In genomic region chr15:82108489-82109078, GRCh38 we compare ENCODE assay signal across 8 cellular contexts.
DNase-seq lines count a peak whose midpoint lies in the region; ATAC-seq, FAIRE-seq and TF ChIP-seq lines count a peak whose summit lies in the region.

No MANE protein-coding gene starts in this region.

- H3F3A ChIP-seq in GM23338 (replicated peaks; ENCODE audit: low read depth) (0 out of 2 replicates have a peak, but pooled peaks cover under 1% of the 10 kb centered on the region), Loucy (ENCODE audit: low read depth) (no peaks in the 10 kb centered on the region)

- H2AFZ ChIP-seq in GM23338 (peak overlapping the region; percentile 91), Loucy (ENCODE audit: low read length) (0 out of 2 replicates have a peak overlapping the region, but pooled peaks have one; percentile 24)

- H3K4me1 ChIP-seq in GM23338 (ENCODE audit: insufficient read depth) (no peaks in the 10 kb centered on the region), Loucy (ENCODE audit: insufficient read depth, low read length, poor library complexity, severe bottlenecking) (no peaks in the 10 kb centered on the region), kidney (ENCODE audit: control insufficient read depth in 1 of 2, insufficient read depth in 1 of 2, low read depth in 1 of 2, low read length in 2 of 2) (no peaks in the 10 kb centered on the region)

- intact Hi-C loops in kidney (cut with DNase I) = no loop called here

- H3K4me3 ChIP-seq in GM23338 (no peak overlapping the region), Loucy (ENCODE audit: low read length, poor library complexity, severe bottlenecking) (no peak overlapping the region), astrocyte of the spinal cord (ENCODE audit: low read depth, low read length) (no peak overlapping the region), kidney (ENCODE audit: low read length in 2 of 2) (no peak overlapping the region)

- H3K27me3 ChIP-seq in GM23338 (ENCODE audit: insufficient read depth) (no peaks in the 10 kb centered on the region), Loucy (ENCODE audit: insufficient read depth, low read length, poor library complexity, severe bottlenecking) (no peaks in the 10 kb centered on the region)

- peak; percentile 92 for ATAC-seq in GM23338
- no peak for ATAC-seq in HG03469 (IDR thresholded peaks at IDR 0.05; ENCODE audit: unreplicated experiment)

- no peak overlapping the region for H3K4me2 ChIP-seq in GM23338
- no peak overlapping the region for H3K4me2 ChIP-seq in Loucy (ENCODE audit: low read depth, low read length, poor library complexity, severe bottlenecking)

- H3K4me1 Mint-ChIP-seq in GM23338 = peaks cover 3% of the 10 kb centered on the region; the same call in 2 of the 3 replicates

- no peak for FAIRE-seq in kidney (lab: Jason Lieb, UNC)

- H3K27me3 Mint-ChIP-seq in GM23338 (ENCODE audit: insufficient read depth, low read depth, poor library complexity) = peaks cover 6% of the 10 kb centered on the region

- no peaks in the 10 kb centered on the region for H3K9me2 ChIP-seq in GM23338 (ENCODE audit: insufficient read depth)
- H3K9me2 ChIP-seq in Loucy (replicated peaks; ENCODE audit: low read depth, low read length) = no peaks in the 10 kb centered on the region

- no peaks in the 10 kb centered on the region; the same call in 2 of the 3 replicates for H3K9me3 Mint-ChIP-seq in GM23338

- H3K36me3 ChIP-seq in GM23338 (ENCODE audit: insufficient read depth) (no peaks in the 10 kb centered on the region), Loucy (ENCODE audit: insufficient read depth, low read length) (no peaks in the 10 kb centered on the region), kidney (ENCODE audit: control insufficient read depth in 1 of 2, insufficient read depth in 2 of 2, low read length in 2 of 2) (no peaks in the 10 kb centered on the region)

- H3K27ac Mint-ChIP-seq in GM23338 = no peak overlapping the region

- H3K27ac ChIP-seq in GM23338 (ENCODE audit: low read depth) (no peak overlapping the region), kidney (ENCODE audit: low read depth in 2 of 2, low read length in 2 of 2) (no peak overlapping the region)

- no peak overlapping the region for H3K9ac ChIP-seq in Loucy (ENCODE audit: low read depth, low read length, poor library complexity, severe bottlenecking)
- H3K9ac ChIP-seq in kidney (ENCODE audit: low read length in 2 of 2) = no peak overlapping the region

- DNase-seq in EL = peak; percentile 61
- peak; percentile 74 for DNase-seq in GM23338 (ENCODE audit: low spot score)
- DNase-seq in UCSD-AML1 (lab: John Stamatoyannopoulos, UW; ENCODE audit: unreplicated experiment) = peak; percentile 84
- peak; percentile 59 for DNase-seq in astrocyte of the spinal cord (ENCODE audit: low read depth, low spot score)
- no peak for DNase-seq in kidney
- peak; percentile 56 to 63 (median 59) for DNase-seq in stimulated activated CD4-positive, alpha-beta T cell treated with anti-CD3 and anti-CD28 coated beads, TNF-alpha, amount 100 ng/mL, for 48 hours (ENCODE audit: low read depth in 3 of 3)

- TF ChIP-seq CTCF in GM23338 (conservative IDR thresholded peaks at IDR 0.05; ENCODE audit: low read depth in 2 of 2) (peak; percentile 95 to 97), Loucy (conservative IDR thresholded peaks at IDR 0.05; ENCODE audit: low read length) (peak; percentile 86), astrocyte of the spinal cord (IDR thresholded peaks at IDR 0.05; ENCODE audit: low read depth, low read length) (peak; percentile 91), kidney (IDR thresholded peaks at IDR 0.05; ENCODE audit: borderline replicate concordance, extremely low read depth, insufficient read depth) (peak; percentile 51)

- H3K79me2 ChIP-seq in GM23338 (replicated peaks; ENCODE audit: insufficient read depth) (no peaks in the 10 kb centered on the region), Loucy (ENCODE audit: insufficient read depth, low read length) (no peaks in the 10 kb centered on the region)

- H3K4me3 Mint-ChIP-seq in GM23338 = no peak overlapping the region

- in situ Hi-C loops in astrocyte of the spinal cord (cut with HindIII; ENCODE audit: low sequenced_read_pairs) = no loop called here

- no peaks in the 10 kb centered on the region for H4K20me1 ChIP-seq in GM23338 (replicated peaks; ENCODE audit: insufficient read depth)
- no peaks in the 10 kb centered on the region for H4K20me1 ChIP-seq in Loucy (ENCODE audit: insufficient read depth, low read length, poor library complexity, severe bottlenecking)

- H3K36me3 Mint-ChIP-seq in GM23338 (ENCODE audit: low read depth) = no peaks in the 10 kb centered on the region

- H3K9me3 ChIP-seq in Loucy (ENCODE audit: insufficient read depth, low read depth, low read length) (no peaks in the 10 kb centered on the region), kidney (ENCODE audit: control insufficient read depth in 1 of 2, low read length in 2 of 2) (no peaks in the 10 kb centered on the region)

TF ChIP-seq in GM23338, 12 proteins besides CTCF, POLR2A, EP300 and RAD21 (continues in another document):
- TF ChIP-seq ETS1 (IDR thresholded peaks at IDR 0.05) (no peak), EZH2phosphoT487 (IDR thresholded peaks at IDR 0.05; ENCODE audit: unreplicated experiment) (no peak), ZNF331 (CRISPR knock-in tag; IDR thresholded peaks at IDR 0.05; ENCODE audit: low read depth) (no peak), NANOG (IDR thresholded peaks at IDR 0.05; ENCODE audit: borderline replicate concordance) (no peak), CREB1 (CRISPR knock-in tag; IDR thresholded peaks at IDR 0.05; ENCODE audit: low read depth) (no peak), POLR2AphosphoS5 (IDR thresholded peaks at IDR 0.05; ENCODE audit: low read depth) (no peak), ZNF462 (CRISPR knock-in tag; IDR thresholded peaks at IDR 0.05) (no peak), EZH2 (IDR thresholded peaks at IDR 0.05; ENCODE audit: low read depth, unreplicated experiment) (no peak)
